Comparison of ENCODE assay signal across 8 cellular contexts in genomic region chr7:92864169-92864568, GRCh38. TPM values are rescaled to one million over a fixed set of nuclear protein-coding genes. Genes with fewer than 3 reads are reported as not detected.
DNase-seq lines count a peak whose midpoint lies in the region; ATAC-seq and TF ChIP-seq lines count a peak whose summit lies in the region.
"Not testable (repeated sequence)": the region's sequence is repeated elsewhere in the genome, so short reads cannot be mapped to it uniquely, and the experiment has no call there.

No MANE protein-coding gene starts in this region.

- CTCF ChIA-PET in HEK293 (lab: Yijun Ruan, JAX), result interaction anchor here (0.6 kb wide), 1 partner anchor 18 kb away, joined by 5 read pairs; no protein-coding TSS in a partner anchor

- not testable (repeated sequence) for H3K36me3 ChIP-seq in HEK293 (ENCODE audit: control insufficient read depth in 2 of 2, insufficient read depth in 1 of 2, low read length in 2 of 2)

- POLR2A ChIA-PET in HEK293 (lab: Yijun Ruan, JAX), result interaction anchor here (0.7 kb wide), 1 partner anchor 106 kb away, joined by 3 read pairs; no protein-coding TSS in a partner anchor

- H3K4me1 ChIP-seq in HEK293 (ENCODE audit: control insufficient read depth, insufficient read depth, low read length), result not testable (repeated sequence)

- not testable (repeated sequence) for H3K36me3 Mint-ChIP-seq in endothelial cell (ENCODE audit: low read depth, unreplicated experiment); memory B cell; stimulated activated effector memory CD8-positive, alpha-beta T cell treated with anti-CD3 and anti-CD28 coated beads, Interleukin-12 subunit alpha, Interleukin-12 subunit beta, amount 100 ng/mL, for 72 hours

- not testable (repeated sequence) for H3K27me3 Mint-ChIP-seq in endothelial cell (ENCODE audit: unreplicated experiment); memory B cell

- not testable (repeated sequence) for H3K9me3 ChIP-seq in HEK293 (ENCODE audit: control insufficient read depth, insufficient read depth, low read depth, low read length)

- H3K27ac Mint-ChIP-seq in endothelial cell (ENCODE audit: unreplicated experiment); memory B cell; stimulated activated effector memory CD8-positive, alpha-beta T cell treated with anti-CD3 and anti-CD28 coated beads, Interleukin-12 subunit alpha, Interleukin-12 subunit beta, amount 100 ng/mL, for 72 hours: not testable (repeated sequence)

- TF ChIP-seq CTCF in C4-2B (conservative IDR thresholded peaks at IDR 0.05), result peak; percentile 48
- TF ChIP-seq CTCF in HEK293 (tag by site-specific recombination; IDR thresholded peaks at IDR 0.05), result not testable (repeated sequence)
- TF ChIP-seq CTCF in endothelial cell (IDR thresholded peaks at IDR 0.05; ENCODE audit: unreplicated experiment), result peak; percentile 52

- H3K4me3 ChIP-seq in HEK293 (ENCODE audit: low read depth, low read length), result not testable (repeated sequence)

- not testable (repeated sequence) for H3K9me3 Mint-ChIP-seq in endothelial cell (ENCODE audit: unreplicated experiment); memory B cell
- peaks cover 18% of the 10 kb centered on the region for H3K9me3 Mint-ChIP-seq in stimulated activated effector memory CD8-positive, alpha-beta T cell treated with anti-CD3 and anti-CD28 coated beads, Interleukin-12 subunit alpha, Interleukin-12 subunit beta, amount 100 ng/mL, for 72 hours

- not testable (repeated sequence) for H3K4me1 Mint-ChIP-seq in endothelial cell (ENCODE audit: unreplicated experiment); memory B cell
- H3K4me1 Mint-ChIP-seq in stimulated activated effector memory CD8-positive, alpha-beta T cell treated with anti-CD3 and anti-CD28 coated beads, Interleukin-12 subunit alpha, Interleukin-12 subunit beta, amount 100 ng/mL, for 72 hours, result peaks cover 13% of the 10 kb centered on the region

- peak; percentile 26 for ATAC-seq in memory B cell (ENCODE audit: low read depth)
- peak; percentile 83 for ATAC-seq in stimulated activated effector memory CD8-positive, alpha-beta T cell treated with anti-CD3 and anti-CD28 coated beads, Interleukin-12 subunit alpha, Interleukin-12 subunit beta, amount 100 ng/mL, for 72 hours

- in situ Hi-C loops in SK-MEL-5 (cut with HindIII; ENCODE audit: low pct_unique_long_range_greater_than_20kb, low sequenced_read_pairs), result not testable (repeated sequence)

- H3K27ac ChIP-seq in C4-2B; HEK293 (ENCODE audit: extremely low read depth, low read depth, low read length): not testable (repeated sequence)

- DNase-seq in NCI-H69 (lab: John Stamatoyannopoulos, UW), result peak; percentile 60
- DNase-seq in SK-MEL-5 (ENCODE audit: low read depth, low spot score), result peak; percentile 68
- DNase-seq in activated naive CD4-positive, alpha-beta T cell treated with Interleukin-2 at 50 U/mL for 16 hours, result peak; percentile 54
- not testable (repeated sequence) for DNase-seq in endothelial cell (ENCODE audit: low spot score); memory B cell (ENCODE audit: low spot score in 2 of 2); stimulated activated effector memory CD8-positive, alpha-beta T cell treated with anti-CD3 and anti-CD28 coated beads, Interleukin-12 subunit alpha, Interleukin-12 subunit beta, amount 100 ng/mL, for 72 hours (ENCODE audit: low spot score in 2 of 2)

- H3K4me3 Mint-ChIP-seq in endothelial cell (ENCODE audit: unreplicated experiment); memory B cell; stimulated activated effector memory CD8-positive, alpha-beta T cell treated with anti-CD3 and anti-CD28 coated beads, Interleukin-12 subunit alpha, Interleukin-12 subunit beta, amount 100 ng/mL, for 72 hours: not testable (repeated sequence)

TF ChIP-seq in HEK293, 187 proteins besides CTCF, POLR2A, EP300 and RAD21:
- TF ChIP-seq ZFHX2 (tag by site-specific recombination; conservative IDR thresholded peaks at IDR 0.05) (0 out of 2 replicates have a peak, but pooled peaks have one; percentile 16), EGR2 (tag by site-specific recombination; IDR thresholded peaks at IDR 0.05; ENCODE audit: low read depth) (peak; percentile 21; the same call in 1 of the 2 replicates)

RNA-seq across cellular contexts. Expression of gene CDK6, which starts 27.8 kb away (rescaled TPM):
- 26.9 and 31.0 TPM in 2 replicates for total RNA-seq in SK-MEL-5 (2014; rRNA removed; shearing (Covaris generic))
- polyA plus RNA-seq in SK-MEL-5 (2015; cell fraction: cytosol; rRNA removed), result 20.7 and 27.5 TPM in 2 replicates
- polyA plus RNA-seq in SK-MEL-5 (2015; cell fraction: nucleus; rRNA removed), result 14.2 and 30.9 TPM in 2 replicates
- total RNA-seq in endothelial cell (ENCODE audit: unreplicated experiment), result 32.6 TPM
